Comparison of ENCODE assay signal across 1 cellular context in genomic region chr4:1050486-1051213, GRCh38.
TF ChIP-seq lines count a peak whose summit lies in the region.

No MANE protein-coding gene starts in this region.

TF ChIP-seq in HepG2, 621 proteins besides CTCF, POLR2A, EP300 and RAD21:
- TF ChIP-seq MIER2 (CRISPR knock-in tag; IDR thresholded peaks at IDR 0.05) (no peak), ZBTB33 (CRISPR knock-in tag; IDR thresholded peaks at IDR 0.05) (peak; percentile 82), NR2C2 (CRISPR knock-in tag; IDR thresholded peaks at IDR 0.05; ENCODE audit: borderline replicate concordance) (peak; percentile 82), TAF1 (CRISPR knock-in tag; IDR thresholded peaks at IDR 0.05) (no peak), ZNF3 (CRISPR knock-in tag; IDR thresholded peaks at IDR 0.05) (no peak), GABPA (IDR thresholded peaks at IDR 0.05; ENCODE audit: low read depth, low read length) (no peak), GABPA (CRISPR knock-in tag; IDR thresholded peaks at IDR 0.05; ENCODE audit: low read depth) (peak; percentile 46; the same call in 1 of the 2 replicates), HNRNPL (IDR thresholded peaks at IDR 0.05; ENCODE audit: low read depth, low read length) (0 out of 2 replicates have a peak, but pooled peaks have one; percentile 51), GABPB1 (CRISPR knock-in tag; IDR thresholded peaks at IDR 0.05) (peak; percentile 74), ZNF572 (CRISPR knock-in tag; IDR thresholded peaks at IDR 0.05) (no peak)
